8 cellular contexts compared by ENCODE assay signal in the genomic region with DNA sequence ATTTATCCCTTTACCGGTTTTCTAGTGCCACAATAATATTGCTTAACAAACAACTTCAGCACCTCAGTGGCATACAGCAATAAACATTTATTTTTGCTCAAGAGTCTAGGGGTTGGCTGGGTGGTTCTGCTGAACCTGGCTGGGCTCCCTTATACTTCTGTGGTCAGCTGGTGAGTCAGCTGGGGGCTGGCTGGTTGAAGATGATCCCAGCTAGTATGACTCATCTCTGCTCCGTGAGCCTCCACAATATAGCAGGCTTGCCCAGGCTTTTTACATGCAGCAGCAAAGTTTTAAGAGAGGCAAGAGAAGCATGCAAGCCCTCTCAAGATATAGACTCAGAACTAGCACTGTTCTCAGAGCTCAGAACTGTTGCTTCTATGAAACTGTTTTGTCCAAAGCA.
DNase-seq lines count a peak whose midpoint lies in the region; ATAC-seq and TF ChIP-seq lines count a peak whose summit lies in the region.

No MANE protein-coding gene starts in this region.

- CTCF ChIA-PET in activated CD4-positive, alpha-beta memory T cell treated with anti-CD3 and anti-CD28 coated beads, Interleukin-2, amount 10 ng/mL, durations not matched to agents 7 days and 5 days (lab: Charles Lee): no interaction called here

- DNase-seq in ELF-1 (ENCODE audit: low read depth, low spot score) (peak; percentile 64), heart right ventricle (peak; percentile 42 to 48), smooth muscle cell of the brain vasculature (ENCODE audit: low read depth, low spot score) (peak; percentile 88), DMS79 treated with DMSO at 0.1 percent for 48 hours (lab: John Stamatoyannopoulos, UW) (no peak), NCI-H128 (lab: John Stamatoyannopoulos, UW; ENCODE audit: unreplicated experiment) (no peak)
- DNase-seq in activated CD4-positive, alpha-beta memory T cell treated with anti-CD3 and anti-CD28 coated beads, Interleukin-2, amount 10 ng/mL, durations not matched to agents 7 days and 5 days: peak; percentile 40

- no peak for TF ChIP-seq CTCF in heart right ventricle (IDR thresholded peaks at IDR 0.05)

- H3K4me3 Mint-ChIP-seq in activated CD4-positive, alpha-beta memory T cell treated with anti-CD3 and anti-CD28 coated beads, Interleukin-2, amount 10 ng/mL, durations not matched to agents 7 days and 5 days: no peak overlapping the region

- no peak overlapping the region for H3K27ac Mint-ChIP-seq in activated CD4-positive, alpha-beta memory T cell treated with anti-CD3 and anti-CD28 coated beads, Interleukin-2, amount 10 ng/mL, durations not matched to agents 7 days and 5 days

- H3K36me3 Mint-ChIP-seq in activated CD4-positive, alpha-beta memory T cell treated with anti-CD3 and anti-CD28 coated beads, Interleukin-2, amount 10 ng/mL, durations not matched to agents 7 days and 5 days (ENCODE audit: low read depth): no peaks in the 10 kb centered on the region

- intact Hi-C loops in heart right ventricle (cut with DNase I): no loop called here

- POLR2A ChIA-PET in activated CD4-positive, alpha-beta memory T cell treated with anti-CD3 and anti-CD28 coated beads, Interleukin-2, amount 10 ng/mL, durations not matched to agents 7 days and 5 days (lab: Charles Lee): no interaction called here

- peaks cover 2% of the 10 kb centered on the region for H3K27me3 Mint-ChIP-seq in activated CD4-positive, alpha-beta memory T cell treated with anti-CD3 and anti-CD28 coated beads, Interleukin-2, amount 10 ng/mL, durations not matched to agents 7 days and 5 days

- 48 to 59% methylated on average over 2 of the region's 2 CpGs for WGBS in heart right ventricle, 2 donors

- H3K9me3 Mint-ChIP-seq in activated CD4-positive, alpha-beta memory T cell treated with anti-CD3 and anti-CD28 coated beads, Interleukin-2, amount 10 ng/mL, durations not matched to agents 7 days and 5 days: peaks cover 15% of the 10 kb centered on the region

- ATAC-seq in GM21381 (IDR thresholded peaks at IDR 0.05; ENCODE audit: unreplicated experiment) (peak; percentile 92), HG03520 (IDR thresholded peaks at IDR 0.05; ENCODE audit: unreplicated experiment) (peak; percentile 94), heart right ventricle (peak; percentile 76 to 97 (median 88))

- H3K4me1 ChIP-seq in heart right ventricle: peaks cover 0 to 47% (median 8%) of the 10 kb centered on the region in 9 donors

- H3K36me3 ChIP-seq in heart right ventricle: no peaks in the 10 kb centered on the region

- H3K27me3 ChIP-seq in heart right ventricle: no peaks in the 10 kb centered on the region

- H3K4me1 Mint-ChIP-seq in activated CD4-positive, alpha-beta memory T cell treated with anti-CD3 and anti-CD28 coated beads, Interleukin-2, amount 10 ng/mL, durations not matched to agents 7 days and 5 days: peaks cover 2% of the 10 kb centered on the region

- no peak overlapping the region for H3K4me3 ChIP-seq in heart right ventricle

- H3K27ac ChIP-seq in heart right ventricle: peak overlapping the region in 2 of 10 donors; percentile 14 to 79

- peaks cover 0 to 18% (median 8%) of the 10 kb centered on the region in 11 donors for H3K9me3 ChIP-seq in heart right ventricle

Comparison
In these comparisons a context has a peak if more than half of its experiments do, and no peak if none do; other contexts are left out.
1. DNase-seq: peak in ELF-1 (single experiment), activated CD4-positive, alpha-beta memory T cell treated with anti-CD3 and anti-CD28 coated beads, Interleukin-2, amount 10 ng/mL, durations not matched to agents 7 days and 5 days (single experiment), heart right ventricle (2 of 2) and smooth muscle cell of the brain vasculature (single experiment); none in DMS79 treated with DMSO at 0.1 percent for 48 hours (single experiment) and NCI-H128 (single experiment).
2. Peak in every context shown above with its lines, with median percentiles within 50 percentile points of each other: ATAC-seq.